ENCODE assay signal across 9 cellular contexts in the genomic region with DNA sequence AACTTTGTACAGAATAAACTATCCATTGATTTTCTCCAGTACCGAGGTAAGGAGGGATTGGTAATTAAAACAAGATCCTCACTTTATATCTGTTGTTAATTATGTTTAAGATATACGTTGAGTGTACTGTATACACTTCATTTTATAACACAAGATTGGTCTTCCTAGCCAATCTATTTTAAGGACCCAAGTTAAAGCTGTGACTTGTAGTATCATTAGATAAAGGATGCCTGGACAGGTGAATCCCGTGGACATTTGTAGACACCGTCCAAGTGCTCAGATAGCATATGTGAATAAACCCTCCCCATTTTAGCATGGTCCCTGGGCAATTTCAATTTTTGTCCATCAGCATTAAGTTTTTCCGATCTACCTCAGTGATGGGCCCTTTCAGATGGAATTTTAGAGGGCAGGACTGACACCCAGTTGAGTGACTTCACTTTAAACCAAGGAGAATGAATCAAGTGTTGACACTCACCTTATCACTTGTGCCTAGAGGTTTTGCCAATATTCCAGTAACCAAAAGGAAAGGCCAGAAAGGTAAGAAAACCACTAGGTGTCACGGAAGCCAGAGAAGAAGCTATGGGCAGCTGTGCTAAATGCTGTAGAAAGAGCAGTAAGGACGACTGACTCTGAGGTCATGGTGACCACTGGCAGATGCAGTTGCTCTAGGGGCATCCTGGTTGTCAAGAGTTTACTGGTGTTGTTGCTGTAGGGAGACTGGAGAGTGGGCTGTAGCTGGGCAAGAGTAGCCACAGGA. TPM values are rescaled to one million over a fixed set of nuclear protein-coding genes. Genes with fewer than 3 reads are reported as not detected.
"Had no signal": no experiment of that assay in that cellular context is flagged by ENCODE, and none has a peak within 500 bp of the region (broad histone marks: within the 10 kb centered on the region; RNA-seq: fewer than 3 reads in every experiment).

No MANE protein-coding gene starts in this region.

- ATAC-seq: GM12878 had no signal

- FAIRE-seq: G401.6, GM12891, GM12892, GM18507, GM19239 had no signal

- H3K4me3 ChIP-seq: GM12878 had no signal

- DNase-seq: GDM1, GF-D8 had no signal

RNA-seq across cellular contexts. Expression of a gene that starts 9.2 kb away (rescaled TPM):
- total RNA-seq: G401 had no signal

RNA-seq across cellular contexts. Expression of a gene that starts 18.1 kb away (rescaled TPM):
- total RNA-seq: G401, GM12878 had no signal
- polyA plus RNA-seq: GM12878 had no signal

RNA-seq across cellular contexts. Expression of a gene that starts 43.7 kb away (rescaled TPM):
- total RNA-seq: G401 had no signal
- polyA plus RNA-seq: GM12878 had no signal
